8 cellular contexts compared by ENCODE assay signal in genomic region chr13:20814224-20814910, GRCh38. TPM values are rescaled to one million over a fixed set of nuclear protein-coding genes. Genes with fewer than 3 reads are reported as not detected.
A peak's percentile ranks its signal among the peaks of the same experiment; 100 is the strongest.
DNase-seq lines count a peak whose midpoint lies in the region; ATAC-seq and TF ChIP-seq lines count a peak whose summit lies in the region.

No MANE protein-coding gene starts in this region.

- CTCF ChIA-PET in BJ (lab: Yijun Ruan, JAX) = interaction anchor here (1.1 to 4.0 kb wide), 3 partner anchors 11 to 14 kb away, joined by 3 to 20 read pairs (median 6); no protein-coding TSS in a partner anchor
- CTCF ChIA-PET in CD8-positive, alpha-beta T cell (lab: Charles Lee) = interaction anchor here (6.4 kb wide), 1 partner anchor 15 kb away, joined by 42 read pairs; no protein-coding TSS in a partner anchor

- no peaks in the 10 kb centered on the region for H3K27me3 ChIP-seq in BJ (ENCODE audit: control insufficient read depth, insufficient read depth, low read length)
- no peaks in the 10 kb centered on the region for H3K27me3 ChIP-seq in CD8-positive, alpha-beta T cell (ENCODE audit: insufficient read depth, low read length)

- TF ChIP-seq CTCF in BJ (IDR thresholded peaks at IDR 0.05; ENCODE audit: insufficient read depth, low read depth, low read length) (no peak), epithelial cell of proximal tubule (conservative IDR thresholded peaks at IDR 0.05; ENCODE audit: low read depth, low read length) (no peak)
- no peak for TF ChIP-seq CTCF in CD8-positive, alpha-beta T cell (IDR thresholded peaks at IDR 0.05)

- H3K4me1 ChIP-seq in CD8-positive, alpha-beta T cell (ENCODE audit: insufficient read depth, low read length) = no peaks in the 10 kb centered on the region

- POLR2A ChIA-PET in BJ (lab: Charles Lee) = no interaction called here
- POLR2A ChIA-PET in CD8-positive, alpha-beta T cell (lab: Charles Lee) = no interaction called here

- no peaks in the 10 kb centered on the region for H3K9me3 Mint-ChIP-seq in stimulated activated naive CD8-positive, alpha-beta T cell treated with anti-CD3 and anti-CD28 coated beads, Interleukin-15, amount 100 ng/mL, for 72 hours
- no peaks in the 10 kb centered on the region for H3K9me3 Mint-ChIP-seq in CD8-positive, alpha-beta T cell

- H3K27me3 Mint-ChIP-seq in stimulated activated naive CD8-positive, alpha-beta T cell treated with anti-CD3 and anti-CD28 coated beads, Interleukin-15, amount 100 ng/mL, for 72 hours = no peaks in the 10 kb centered on the region
- H3K27me3 Mint-ChIP-seq in CD8-positive, alpha-beta T cell (ENCODE audit: low read depth) = no peaks in the 10 kb centered on the region

- H3K4me3 ChIP-seq in BJ (ENCODE audit: low read depth, low read length) (no peak overlapping the region), epithelial cell of proximal tubule (ENCODE audit: low read depth, low read length) (no peak overlapping the region)
- no peak overlapping the region for H3K4me3 ChIP-seq in CD8-positive, alpha-beta T cell (ENCODE audit: low read depth, low read length)

- intact Hi-C loops in CD8-positive, alpha-beta T cell (cut with DNase I, micrococcal nuclease) = no loop called here

- ATAC-seq in stimulated activated naive CD8-positive, alpha-beta T cell treated with anti-CD3 and anti-CD28 coated beads, Interleukin-15, amount 100 ng/mL, for 72 hours = no peak
- ATAC-seq in CD8-positive, alpha-beta T cell = no peak

- H3K4me1 Mint-ChIP-seq in stimulated activated naive CD8-positive, alpha-beta T cell treated with anti-CD3 and anti-CD28 coated beads, Interleukin-15, amount 100 ng/mL, for 72 hours = peaks cover 6% of the 10 kb centered on the region
- H3K4me1 Mint-ChIP-seq in CD8-positive, alpha-beta T cell (ENCODE audit: low read depth) = no peaks in the 10 kb centered on the region

- no peak overlapping the region for H3K27ac ChIP-seq in CD8-positive, alpha-beta T cell (ENCODE audit: low read depth, low read length)

- H3K27ac Mint-ChIP-seq in stimulated activated naive CD8-positive, alpha-beta T cell treated with anti-CD3 and anti-CD28 coated beads, Interleukin-15, amount 100 ng/mL, for 72 hours = no peak overlapping the region
- H3K27ac Mint-ChIP-seq in CD8-positive, alpha-beta T cell = no peak overlapping the region

- H3K4me3 Mint-ChIP-seq in stimulated activated naive CD8-positive, alpha-beta T cell treated with anti-CD3 and anti-CD28 coated beads, Interleukin-15, amount 100 ng/mL, for 72 hours = no peak overlapping the region
- H3K4me3 Mint-ChIP-seq in CD8-positive, alpha-beta T cell = no peak overlapping the region

- peaks cover 58% of the 10 kb centered on the region for H3K36me3 Mint-ChIP-seq in CD8-positive, alpha-beta T cell

- no peaks in the 10 kb centered on the region for H3K36me3 ChIP-seq in BJ (ENCODE audit: control insufficient read depth, insufficient read depth, low read length)
- H3K36me3 ChIP-seq in CD8-positive, alpha-beta T cell (ENCODE audit: insufficient read depth, low read length) = peaks cover 8% of the 10 kb centered on the region

- DNase-seq in BJ (ENCODE audit: low read depth) = peak; percentile 74
- DNase-seq in NCI-H82 (lab: John Stamatoyannopoulos, UW) = peak; percentile 100
- peak; percentile 58 for DNase-seq in epithelial cell of proximal tubule (ENCODE audit: low read depth)
- DNase-seq in myocyte (ENCODE audit: low read depth) = peak; percentile 97
- no peak for DNase-seq in activated CD8-positive, alpha-beta memory T cell treated with anti-CD3 and anti-CD28 coated beads, Interleukin-2, amount 50 U/mL, for 48 hours
- no peak for DNase-seq in stimulated activated naive CD8-positive, alpha-beta T cell treated with anti-CD3 and anti-CD28 coated beads, Interleukin-15, amount 100 ng/mL, for 72 hours
- no peak for DNase-seq in CD8-positive, alpha-beta T cell
- no peak for DNase-seq in NCI-H2081 treated with DMSO at 0.1 percent for 48 hours (lab: John Stamatoyannopoulos, UW)

- no peaks in the 10 kb centered on the region for H3K9me3 ChIP-seq in CD8-positive, alpha-beta T cell (ENCODE audit: low read length)

RNA-seq across cellular contexts. Expression of gene EEF1AKMT1, which starts 40.6 kb away (rescaled TPM):
- polyA plus RNA-seq in BJ (2011; rRNA removed) = 5.8 and 10.4 TPM in 2 replicates
- 2.8 and 4.4 TPM in 2 replicates for polyA minus RNA-seq in BJ (2011; rRNA and poly(A)+ RNA removed)
- total RNA-seq in epithelial cell of proximal tubule (14.6 and 16.0 TPM in 2 replicates), myocyte (10.7 and 12.2 TPM in 2 replicates)
- 13.4 TPM for polyA plus RNA-seq in myocyte (2012)
- total RNA-seq in CD8-positive, alpha-beta T cell = 1 to 10 TPM; 1.5 to 2.4 TPM

Comparison
In these comparisons a context has a peak if more than half of its experiments do, and no peak if none do; other contexts are left out.
1. DNase-seq: peak in BJ (single experiment), NCI-H82 (single experiment), epithelial cell of proximal tubule (single experiment) and myocyte (single experiment); none in activated CD8-positive, alpha-beta memory T cell treated with anti-CD3 and anti-CD28 coated beads, Interleukin-2, amount 50 U/mL, for 48 hours (single experiment), stimulated activated naive CD8-positive, alpha-beta T cell treated with anti-CD3 and anti-CD28 coated beads, Interleukin-15, amount 100 ng/mL, for 72 hours (0 of 2), CD8-positive, alpha-beta T cell (0 of 7) and NCI-H2081 treated with DMSO at 0.1 percent for 48 hours (single experiment).